19 cellular contexts compared by ENCODE assay signal in the genomic region with DNA sequence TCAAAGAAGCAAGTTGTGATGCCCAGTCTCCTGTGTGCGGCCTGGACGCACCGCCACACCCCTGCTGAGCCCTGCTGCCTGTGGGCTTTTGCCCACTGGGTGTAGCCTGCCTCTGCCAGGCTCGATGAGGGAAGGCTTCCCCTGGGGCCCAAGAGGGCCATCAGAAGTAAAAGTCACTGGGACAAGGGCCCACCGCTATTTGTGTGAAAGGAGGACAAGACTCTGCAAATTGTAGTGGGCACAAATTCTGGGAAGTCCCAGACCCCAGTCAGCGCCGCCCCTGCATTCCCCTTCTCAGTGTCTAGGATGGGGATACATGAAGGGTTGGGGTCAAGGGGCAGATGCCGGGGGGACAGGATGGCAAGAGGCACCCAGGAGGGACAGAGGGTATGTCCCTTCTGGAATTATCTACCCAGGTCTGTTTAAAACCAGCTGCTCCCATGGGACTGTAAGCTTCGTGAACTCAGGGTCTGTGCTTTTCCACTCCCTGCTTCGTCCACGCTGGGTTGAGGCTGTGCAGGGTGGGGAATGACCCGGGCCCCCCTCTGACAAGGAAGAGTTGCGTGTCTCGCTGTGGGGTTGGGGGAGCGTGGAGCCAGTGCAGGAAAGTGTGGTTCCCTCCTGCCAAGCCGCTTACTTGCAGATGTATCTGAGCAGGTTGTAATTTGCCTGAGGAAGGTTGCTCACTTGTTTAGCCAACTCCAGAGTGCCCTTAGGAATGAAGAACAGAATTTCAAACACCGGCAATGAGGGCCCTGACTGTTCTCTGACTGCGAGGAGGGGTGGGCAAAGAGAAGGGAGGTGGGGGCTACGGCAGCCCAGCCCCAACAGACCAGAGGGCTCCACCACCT.
A peak's percentile ranks its signal among the peaks of the same experiment; 100 is the strongest.
DNase-seq lines count a peak whose midpoint lies in the region; ATAC-seq and TF ChIP-seq lines count a peak whose summit lies in the region.
"Had no signal": no experiment of that assay in that cellular context is flagged by ENCODE, and none has a peak within 500 bp of the region (broad histone marks: within the 10 kb centered on the region; RNA-seq: fewer than 3 reads in every experiment).

No MANE protein-coding gene starts in this region.

- H2AFZ ChIP-seq in hepatocyte (no peak overlapping the region), osteoblast (ENCODE audit: low read length) (no peak overlapping the region)

- TF ChIP-seq CTCF in GM20000 (IDR thresholded peaks at IDR 0.05; ENCODE audit: extremely low read depth, missing control alignments) (no peak), hepatocyte (IDR thresholded peaks at IDR 0.05; ENCODE audit: poor library complexity) (no peak), osteoblast (IDR thresholded peaks at IDR 0.05; ENCODE audit: extremely low read depth, low read depth, low read length) (no peak)

- H3K36me3 ChIP-seq in hepatocyte (replicated peaks; ENCODE audit: insufficient read depth, low read depth) (no peaks in the 10 kb centered on the region), osteoblast (ENCODE audit: insufficient read depth, low read length) (peaks cover 44% of the 10 kb centered on the region)
- H3K36me3 ChIP-seq: Peyer's patch had no signal

- H3K4me1 Mint-ChIP-seq in effector memory CD8-positive, alpha-beta T cell (ENCODE audit: low read depth in 2 of 2), result no peaks in the 10 kb centered on the region
- H3K4me1 Mint-ChIP-seq: activated naive CD8-positive, alpha-beta T cell treated with anti-CD3 and anti-CD28 coated beads, Interleukin-2, amount 50 U/mL, for 24 hours; naive thymus-derived CD4-positive, alpha-beta T cell had no signal

- H3K4me3 ChIP-seq in hepatocyte (no peak overlapping the region), osteoblast (ENCODE audit: insufficient read depth, low read length) (no peak overlapping the region)
- H3K4me3 ChIP-seq: dorsolateral prefrontal cortex, GM12878, Peyer's patch, testis had no signal

- ATAC-seq in effector memory CD8-positive, alpha-beta T cell (replicated peaks), result no peak
- no peak for ATAC-seq in HG03108 (IDR thresholded peaks at IDR 0.05; ENCODE audit: unreplicated experiment)
- ATAC-seq: activated naive CD8-positive, alpha-beta T cell treated with anti-CD3 and anti-CD28 coated beads, Interleukin-2, amount 50 U/mL, for 24 hours; esophagus mucosa; GM12878; naive thymus-derived CD4-positive, alpha-beta T cell had no signal

- no peaks in the 10 kb centered on the region for H3K9me2 ChIP-seq in hepatocyte (replicated peaks; ENCODE audit: insufficient read depth)

- H3K27me3 ChIP-seq in hepatocyte, result no peaks in the 10 kb centered on the region
- H3K27me3 ChIP-seq in osteoblast (ENCODE audit: insufficient read depth, low read length), result no peaks in the 10 kb centered on the region
- H3K27me3 ChIP-seq: dorsolateral prefrontal cortex, Peyer's patch, testis had no signal

- peaks cover 8 to 31% of the 10 kb centered on the region in 2 donors for H3K27me3 Mint-ChIP-seq in effector memory CD8-positive, alpha-beta T cell
- H3K27me3 Mint-ChIP-seq: activated naive CD8-positive, alpha-beta T cell treated with anti-CD3 and anti-CD28 coated beads, Interleukin-2, amount 50 U/mL, for 24 hours had no signal

- no peaks in the 10 kb centered on the region for H3K79me2 ChIP-seq in hepatocyte
- peaks cover 82% of the 10 kb centered on the region for H3K79me2 ChIP-seq in osteoblast (ENCODE audit: insufficient read depth, low read length)

- H3K9me3 ChIP-seq in hepatocyte (ENCODE audit: low read depth), result no peaks in the 10 kb centered on the region
- no peaks in the 10 kb centered on the region for H3K9me3 ChIP-seq in osteoblast (ENCODE audit: low read depth, low read length)
- H3K9me3 ChIP-seq: Peyer's patch, testis had no signal

- H3K27ac ChIP-seq in hepatocyte, result peak overlapping the region; percentile 55
- no peak overlapping the region for H3K27ac ChIP-seq in osteoblast (ENCODE audit: low read depth, low read length)
- H3K27ac ChIP-seq: Peyer's patch, testis had no signal

- peak; percentile 32 for DNase-seq in D341Med (ENCODE audit: low spot score)
- DNase-seq in GM20000 (ENCODE audit: low spot score), result peak; percentile 20
- DNase-seq in hepatocyte (ENCODE audit: low spot score), result no peak
- peak; percentile 65 for DNase-seq in osteoblast (ENCODE audit: insufficient read length, low spot score, missing footprints)
- no peak for DNase-seq in effector memory CD8-positive, alpha-beta T cell
- no peak for DNase-seq in NCI-H2196 treated with DMSO at 0.1 percent for 48 hours (lab: John Stamatoyannopoulos, UW; ENCODE audit: unreplicated experiment)
- DNase-seq in SKM-1 (lab: John Stamatoyannopoulos, UW; ENCODE audit: unreplicated experiment), result no peak
- DNase-seq: activated CD4-positive, alpha-beta T cell treated with anti-CD3 and anti-CD28 coated beads, Interleukin-2, amount 50 U/mL, for 1 hour; activated naive CD8-positive, alpha-beta T cell treated with anti-CD3 and anti-CD28 coated beads, Interleukin-2, amount 50 U/mL, for 24 hours; Calu3; naive thymus-derived CD4-positive, alpha-beta T cell; NCI-H2227 treated with DMSO at 0.1 percent for 48 hours; stimulated activated CD4-positive, alpha-beta T cell treated with anti-CD3 and anti-CD28 coated beads, Interleukin-12 subunit alpha, Interleukin-12 subunit beta, amount 100 ng/mL, for 4 hours; testis had no signal

- H4K20me1 ChIP-seq in hepatocyte (ENCODE audit: insufficient read depth, poor library complexity, severe bottlenecking), result no peaks in the 10 kb centered on the region
- peaks cover 30% of the 10 kb centered on the region for H4K20me1 ChIP-seq in osteoblast (ENCODE audit: insufficient read depth, low read length)

- no peaks in the 10 kb centered on the region for H3K9me3 Mint-ChIP-seq in effector memory CD8-positive, alpha-beta T cell
- H3K9me3 Mint-ChIP-seq: activated naive CD8-positive, alpha-beta T cell treated with anti-CD3 and anti-CD28 coated beads, Interleukin-2, amount 50 U/mL, for 24 hours had no signal

- peaks cover 25% of the 10 kb centered on the region for H3K4me1 ChIP-seq in hepatocyte (ENCODE audit: insufficient read depth)
- H3K4me1 ChIP-seq in osteoblast (ENCODE audit: insufficient read depth, low read length), result peaks cover 11% of the 10 kb centered on the region

- H3K4me2 ChIP-seq in hepatocyte (peak overlapping the region; percentile 41), osteoblast (ENCODE audit: insufficient read depth, low read length) (no peak overlapping the region)

- H3K4me3 Mint-ChIP-seq in effector memory CD8-positive, alpha-beta T cell, result no peak overlapping the region
- H3K4me3 Mint-ChIP-seq: activated naive CD8-positive, alpha-beta T cell treated with anti-CD3 and anti-CD28 coated beads, Interleukin-2, amount 50 U/mL, for 24 hours; naive thymus-derived CD4-positive, alpha-beta T cell had no signal

- H3K27ac Mint-ChIP-seq in effector memory CD8-positive, alpha-beta T cell, result no peak overlapping the region
- H3K27ac Mint-ChIP-seq: activated naive CD8-positive, alpha-beta T cell treated with anti-CD3 and anti-CD28 coated beads, Interleukin-2, amount 50 U/mL, for 24 hours; naive thymus-derived CD4-positive, alpha-beta T cell had no signal

- WGBS in hepatocyte (ENCODE audit: low lambda C conversion rate, missing lambda C conversion rate), result 79% methylated on average over 19 of the region's 19 CpGs

- H3K36me3 Mint-ChIP-seq in effector memory CD8-positive, alpha-beta T cell (ENCODE audit: insufficient read depth), result no peaks in the 10 kb centered on the region
- H3K36me3 Mint-ChIP-seq: naive thymus-derived CD4-positive, alpha-beta T cell had no signal

Comparison
In these comparisons a context has a peak if more than half of its experiments do, and no peak if none do; other contexts are left out.
1. DNase-seq: peak in D341Med (single experiment), GM20000 (single experiment) and osteoblast (single experiment); none in hepatocyte (single experiment), effector memory CD8-positive, alpha-beta T cell (0 of 3), NCI-H2196 treated with DMSO at 0.1 percent for 48 hours (single experiment) and SKM-1 (single experiment).